ENCODE assay signal across 1 cellular context in the genomic region with DNA sequence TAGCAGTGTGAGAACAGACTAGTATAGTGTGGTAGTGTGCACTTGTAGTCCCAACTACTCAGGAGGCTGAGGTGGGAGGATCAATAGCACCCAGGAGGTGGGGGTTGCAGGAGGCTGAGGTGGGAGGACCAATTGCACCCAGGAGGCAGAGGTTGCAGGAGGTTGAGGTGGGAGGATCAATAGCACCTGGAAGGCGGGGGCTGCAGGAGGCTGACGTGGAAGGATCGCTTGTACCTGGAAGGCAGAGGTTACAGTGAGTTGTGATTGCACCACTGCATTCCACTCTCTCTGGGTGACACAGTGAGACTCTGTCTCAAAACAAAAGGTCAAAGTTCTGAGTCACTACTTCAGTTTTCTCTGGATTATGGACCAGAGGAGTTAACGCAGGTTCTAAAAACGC.
A peak's percentile ranks its signal among the peaks of the same experiment; 100 is the strongest.
TF ChIP-seq lines count a peak whose summit lies in the region.

No MANE protein-coding gene starts in this region.

TF ChIP-seq in HepG2, 621 proteins besides CTCF, POLR2A, EP300 and RAD21 (continued from another document and continues in another):
- no peak for TF ChIP-seq RFXAP (CRISPR knock-in tag; IDR thresholded peaks at IDR 0.05; ENCODE audit: borderline replicate concordance)
- peak; percentile 64; the same call in 1 of the 2 replicates for TF ChIP-seq ZNF331 (CRISPR knock-in tag; IDR thresholded peaks at IDR 0.05)
- TF ChIP-seq, protein P1, sequence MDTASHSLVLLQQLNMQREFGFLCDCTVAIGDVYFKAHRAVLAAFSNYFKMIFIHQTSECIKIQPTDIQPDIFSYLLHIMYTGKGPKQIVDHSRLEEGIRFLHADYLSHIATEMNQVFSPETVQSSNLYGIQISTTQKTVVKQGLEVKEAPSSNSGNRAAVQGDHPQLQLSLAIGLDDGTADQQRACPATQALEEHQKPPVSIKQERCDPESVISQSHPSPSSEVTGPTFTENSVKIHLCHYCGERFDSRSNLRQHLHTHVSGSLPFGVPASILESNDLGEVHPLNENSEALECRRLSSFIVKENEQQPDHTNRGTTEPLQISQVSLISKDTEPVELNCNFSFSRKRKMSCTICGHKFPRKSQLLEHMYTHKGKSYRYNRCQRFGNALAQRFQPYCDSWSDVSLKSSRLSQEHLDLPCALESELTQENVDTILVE (CRISPR knock-in tag; IDR thresholded peaks at IDR 0.05) = no peak
- 0 out of 2 replicates have a peak, but pooled peaks have one; percentile 43 for TF ChIP-seq DMAP1 (CRISPR knock-in tag; IDR thresholded peaks at IDR 0.05)
- no peak for TF ChIP-seq PLRG1 (conservative IDR thresholded peaks at IDR 0.05)
- peak; percentile 55; the same call in 1 of the 2 replicates for TF ChIP-seq RXRA (CRISPR knock-in tag; IDR thresholded peaks at IDR 0.05)
- TF ChIP-seq ELF4 (CRISPR knock-in tag; IDR thresholded peaks at IDR 0.05; ENCODE audit: borderline replicate concordance) = no peak
- TF ChIP-seq ZNF687 (CRISPR knock-in tag; IDR thresholded peaks at IDR 0.05) = peak; percentile 22; the same call in 1 of the 2 replicates
- TF ChIP-seq FOXJ3 (CRISPR knock-in tag; IDR thresholded peaks at IDR 0.05; ENCODE audit: borderline replicate concordance) = no peak
- no peak for TF ChIP-seq ZNF124 (CRISPR knock-in tag; IDR thresholded peaks at IDR 0.05)
- TF ChIP-seq GATAD1 (CRISPR knock-in tag; IDR thresholded peaks at IDR 0.05) = no peak
- TF ChIP-seq FOXP1 (IDR thresholded peaks at IDR 0.05) = no peak
- peak; percentile 66 for TF ChIP-seq FOXP1 (CRISPR knock-in tag; IDR thresholded peaks at IDR 0.05)
- no peak for TF ChIP-seq ZNF337 (CRISPR knock-in tag; IDR thresholded peaks at IDR 0.05; ENCODE audit: borderline replicate concordance, low read depth)
- TF ChIP-seq SOX13 (IDR thresholded peaks at IDR 0.05) = no peak
- peak in 1 of 2 experiments; percentile 54; a peak in 1 of 4 replicates for TF ChIP-seq SOX13 (CRISPR knock-in tag; conservative IDR thresholded peaks at IDR 0.05 in 1 of 2, IDR thresholded peaks at IDR 0.05 in 1 of 2)
- no peak for TF ChIP-seq PAF1 (CRISPR knock-in tag; IDR thresholded peaks at IDR 0.05)
- no peak for TF ChIP-seq ATF1 (CRISPR knock-in tag; IDR thresholded peaks at IDR 0.05)
- peak; percentile 75 for TF ChIP-seq NCOR1 (IDR thresholded peaks at IDR 0.05; ENCODE audit: borderline replicate concordance, low read length)
- TF ChIP-seq IRF2 (CRISPR knock-in tag; IDR thresholded peaks at IDR 0.05) = 0 out of 2 replicates have a peak, but pooled peaks have one; percentile 60
- TF ChIP-seq SIX1 (CRISPR knock-in tag; IDR thresholded peaks at IDR 0.05; ENCODE audit: borderline replicate concordance) = no peak
- TF ChIP-seq KLF15 (CRISPR knock-in tag; IDR thresholded peaks at IDR 0.05; ENCODE audit: borderline replicate concordance) = no peak
- TF ChIP-seq HDAC2 (CRISPR knock-in tag; IDR thresholded peaks at IDR 0.05) = peak; percentile 68; the same call in 1 of the 2 replicates
- no peak for TF ChIP-seq SAFB2 (CRISPR knock-in tag; IDR thresholded peaks at IDR 0.05; ENCODE audit: borderline replicate concordance, low read depth)
- TF ChIP-seq ZNF639 (CRISPR knock-in tag; conservative IDR thresholded peaks at IDR 0.05) = no peak
- no peak for TF ChIP-seq ATF7 (IDR thresholded peaks at IDR 0.05)
- TF ChIP-seq ATF7 (CRISPR knock-in tag; IDR thresholded peaks at IDR 0.05) = 0 out of 2 replicates have a peak, but pooled peaks have one; percentile 35
- TF ChIP-seq TEAD3 (CRISPR knock-in tag; optimal IDR thresholded peaks at IDR 0.05; ENCODE audit: borderline replicate concordance) = peak; percentile 97
- TF ChIP-seq ZNF792 (CRISPR knock-in tag; IDR thresholded peaks at IDR 0.05) = 0 out of 2 replicates have a peak, but pooled peaks have one; percentile 45
- TF ChIP-seq NR2F2 (IDR thresholded peaks at IDR 0.05; ENCODE audit: borderline replicate concordance, low read depth) = 0 out of 2 replicates have a peak, but pooled peaks have one; percentile 48
- TF ChIP-seq, protein P2, sequence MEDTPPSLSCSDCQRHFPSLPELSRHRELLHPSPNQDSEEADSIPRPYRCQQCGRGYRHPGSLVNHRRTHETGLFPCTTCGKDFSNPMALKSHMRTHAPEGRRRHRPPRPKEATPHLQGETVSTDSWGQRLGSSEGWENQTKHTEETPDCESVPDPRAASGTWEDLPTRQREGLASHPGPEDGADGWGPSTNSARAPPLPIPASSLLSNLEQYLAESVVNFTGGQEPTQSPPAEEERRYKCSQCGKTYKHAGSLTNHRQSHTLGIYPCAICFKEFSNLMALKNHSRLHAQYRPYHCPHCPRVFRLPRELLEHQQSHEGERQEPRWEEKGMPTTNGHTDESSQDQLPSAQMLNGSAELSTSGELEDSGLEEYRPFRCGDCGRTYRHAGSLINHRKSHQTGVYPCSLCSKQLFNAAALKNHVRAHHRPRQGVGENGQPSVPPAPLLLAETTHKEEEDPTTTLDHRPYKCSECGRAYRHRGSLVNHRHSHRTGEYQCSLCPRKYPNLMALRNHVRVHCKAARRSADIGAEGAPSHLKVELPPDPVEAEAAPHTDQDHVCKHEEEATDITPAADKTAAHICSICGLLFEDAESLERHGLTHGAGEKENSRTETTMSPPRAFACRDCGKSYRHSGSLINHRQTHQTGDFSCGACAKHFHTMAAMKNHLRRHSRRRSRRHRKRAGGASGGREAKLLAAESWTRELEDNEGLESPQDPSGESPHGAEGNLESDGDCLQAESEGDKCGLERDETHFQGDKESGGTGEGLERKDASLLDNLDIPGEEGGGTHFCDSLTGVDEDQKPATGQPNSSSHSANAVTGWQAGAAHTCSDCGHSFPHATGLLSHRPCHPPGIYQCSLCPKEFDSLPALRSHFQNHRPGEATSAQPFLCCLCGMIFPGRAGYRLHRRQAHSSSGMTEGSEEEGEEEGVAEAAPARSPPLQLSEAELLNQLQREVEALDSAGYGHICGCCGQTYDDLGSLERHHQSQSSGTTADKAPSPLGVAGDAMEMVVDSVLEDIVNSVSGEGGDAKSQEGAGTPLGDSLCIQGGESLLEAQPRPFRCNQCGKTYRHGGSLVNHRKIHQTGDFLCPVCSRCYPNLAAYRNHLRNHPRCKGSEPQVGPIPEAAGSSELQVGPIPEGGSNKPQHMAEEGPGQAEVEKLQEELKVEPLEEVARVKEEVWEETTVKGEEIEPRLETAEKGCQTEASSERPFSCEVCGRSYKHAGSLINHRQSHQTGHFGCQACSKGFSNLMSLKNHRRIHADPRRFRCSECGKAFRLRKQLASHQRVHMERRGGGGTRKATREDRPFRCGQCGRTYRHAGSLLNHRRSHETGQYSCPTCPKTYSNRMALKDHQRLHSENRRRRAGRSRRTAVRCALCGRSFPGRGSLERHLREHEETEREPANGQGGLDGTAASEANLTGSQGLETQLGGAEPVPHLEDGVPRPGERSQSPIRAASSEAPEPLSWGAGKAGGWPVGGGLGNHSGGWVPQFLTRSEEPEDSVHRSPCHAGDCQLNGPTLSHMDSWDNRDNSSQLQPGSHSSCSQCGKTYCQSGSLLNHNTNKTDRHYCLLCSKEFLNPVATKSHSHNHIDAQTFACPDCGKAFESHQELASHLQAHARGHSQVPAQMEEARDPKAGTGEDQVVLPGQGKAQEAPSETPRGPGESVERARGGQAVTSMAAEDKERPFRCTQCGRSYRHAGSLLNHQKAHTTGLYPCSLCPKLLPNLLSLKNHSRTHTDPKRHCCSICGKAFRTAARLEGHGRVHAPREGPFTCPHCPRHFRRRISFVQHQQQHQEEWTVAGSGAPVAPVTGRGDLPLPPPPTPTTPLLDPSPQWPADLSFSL (CRISPR knock-in tag; IDR thresholded peaks at IDR 0.05) = no peak
- peak; percentile 57 to 79; a peak in 3 of 4 replicates for TF ChIP-seq NR2F1 (CRISPR knock-in tag; IDR thresholded peaks at IDR 0.05)
- TF ChIP-seq, protein P3, sequence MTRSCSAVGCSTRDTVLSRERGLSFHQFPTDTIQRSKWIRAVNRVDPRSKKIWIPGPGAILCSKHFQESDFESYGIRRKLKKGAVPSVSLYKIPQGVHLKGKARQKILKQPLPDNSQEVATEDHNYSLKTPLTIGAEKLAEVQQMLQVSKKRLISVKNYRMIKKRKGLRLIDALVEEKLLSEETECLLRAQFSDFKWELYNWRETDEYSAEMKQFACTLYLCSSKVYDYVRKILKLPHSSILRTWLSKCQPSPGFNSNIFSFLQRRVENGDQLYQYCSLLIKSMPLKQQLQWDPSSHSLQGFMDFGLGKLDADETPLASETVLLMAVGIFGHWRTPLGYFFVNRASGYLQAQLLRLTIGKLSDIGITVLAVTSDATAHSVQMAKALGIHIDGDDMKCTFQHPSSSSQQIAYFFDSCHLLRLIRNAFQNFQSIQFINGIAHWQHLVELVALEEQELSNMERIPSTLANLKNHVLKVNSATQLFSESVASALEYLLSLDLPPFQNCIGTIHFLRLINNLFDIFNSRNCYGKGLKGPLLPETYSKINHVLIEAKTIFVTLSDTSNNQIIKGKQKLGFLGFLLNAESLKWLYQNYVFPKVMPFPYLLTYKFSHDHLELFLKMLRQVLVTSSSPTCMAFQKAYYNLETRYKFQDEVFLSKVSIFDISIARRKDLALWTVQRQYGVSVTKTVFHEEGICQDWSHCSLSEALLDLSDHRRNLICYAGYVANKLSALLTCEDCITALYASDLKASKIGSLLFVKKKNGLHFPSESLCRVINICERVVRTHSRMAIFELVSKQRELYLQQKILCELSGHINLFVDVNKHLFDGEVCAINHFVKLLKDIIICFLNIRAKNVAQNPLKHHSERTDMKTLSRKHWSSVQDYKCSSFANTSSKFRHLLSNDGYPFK (CRISPR knock-in tag; IDR thresholded peaks at IDR 0.05; ENCODE audit: borderline replicate concordance) = no peak
- no peak for TF ChIP-seq GPN1 (CRISPR knock-in tag; IDR thresholded peaks at IDR 0.05; ENCODE audit: borderline replicate concordance)
- TF ChIP-seq ZNF317 (CRISPR knock-in tag; IDR thresholded peaks at IDR 0.05) = no peak
- peak; percentile 75 for TF ChIP-seq ARID5B (CRISPR knock-in tag; IDR thresholded peaks at IDR 0.05)
- TF ChIP-seq TGIF2 (CRISPR knock-in tag; IDR thresholded peaks at IDR 0.05) = 0 out of 2 replicates have a peak, but pooled peaks have one; percentile 36
- peak; percentile 97 for TF ChIP-seq ZMYM3 (CRISPR knock-in tag; IDR thresholded peaks at IDR 0.05)
- peak; percentile 47; the same call in 1 of the 2 replicates for TF ChIP-seq HDAC1 (CRISPR knock-in tag; IDR thresholded peaks at IDR 0.05)
- no peak for TF ChIP-seq ZSCAN29 (CRISPR knock-in tag; conservative IDR thresholded peaks at IDR 0.05)
